8 cellular contexts compared by ENCODE assay signal in genomic region chr17:81711814-81712467, GRCh38. TPM values are rescaled to one million over a fixed set of nuclear protein-coding genes. Genes with fewer than 3 reads are reported as not detected.
DNase-seq lines count a peak whose midpoint lies in the region; ATAC-seq and TF ChIP-seq lines count a peak whose summit lies in the region.

A gene with protein sequence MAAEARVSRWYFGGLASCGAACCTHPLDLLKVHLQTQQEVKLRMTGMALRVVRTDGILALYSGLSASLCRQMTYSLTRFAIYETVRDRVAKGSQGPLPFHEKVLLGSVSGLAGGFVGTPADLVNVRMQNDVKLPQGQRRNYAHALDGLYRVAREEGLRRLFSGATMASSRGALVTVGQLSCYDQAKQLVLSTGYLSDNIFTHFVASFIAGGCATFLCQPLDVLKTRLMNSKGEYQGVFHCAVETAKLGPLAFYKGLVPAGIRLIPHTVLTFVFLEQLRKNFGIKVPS (plus strand): TSS chr17:81712284. CDS start chr17:81712427, 143 bp downstream.

- peaks cover 3% of the 10 kb centered on the region for H3K27me3 Mint-ChIP-seq in neural progenitor cell (ENCODE audit: insufficient read depth, low read depth)
- H3K27me3 Mint-ChIP-seq in stimulated activated naive CD8-positive, alpha-beta T cell treated with anti-CD3 and anti-CD28 coated beads, Interleukin-15, amount 100 ng/mL, for 72 hours: no peaks in the 10 kb centered on the region

- H3K27ac ChIP-seq in foreskin keratinocyte (no peak within 1 kb of the TSS), neural progenitor cell (no peak within 1 kb of the TSS)

- no peaks in the 10 kb centered on the region for H3K9me3 Mint-ChIP-seq in neural progenitor cell
- no peaks in the 10 kb centered on the region for H3K9me3 Mint-ChIP-seq in stimulated activated naive CD8-positive, alpha-beta T cell treated with anti-CD3 and anti-CD28 coated beads, Interleukin-15, amount 100 ng/mL, for 72 hours

- H3K9ac ChIP-seq in neural progenitor cell: peak within 1 kb of the TSS; percentile 58

- peak within 1 kb of the TSS; percentile 94 for H3K4me3 ChIP-seq in neural progenitor cell

- H3K4me1 ChIP-seq in foreskin keratinocyte (no peaks in the 10 kb centered on the region), neural progenitor cell (peaks cover 33% of the 10 kb centered on the region)

- H4K20me1 ChIP-seq in neural progenitor cell (ENCODE audit: low read depth): peaks cover 23% of the 10 kb centered on the region

- peaks cover 12% of the 10 kb centered on the region for H3K79me2 ChIP-seq in neural progenitor cell (ENCODE audit: low read depth)

- DNase-seq in DMS 273 (lab: John Stamatoyannopoulos, UW; ENCODE audit: unreplicated experiment) (peak; percentile 95), LHCN-M2 (ENCODE audit: low read depth) (peak; percentile 66), SHP77 treated with DMSO at 0.1 percent for 48 hours (lab: John Stamatoyannopoulos, UW) (peak; percentile 80), foreskin keratinocyte (peak in 1 of 2 donors; percentile 69), neural progenitor cell (ENCODE audit: low spot score) (peak; percentile 93)
- peak; percentile 93 for DNase-seq in activated effector memory CD4-positive, alpha-beta T cell treated with anti-CD3 and anti-CD28 coated beads, Interleukin-2, amount 50 U/mL, for 16 hours
- DNase-seq in stimulated activated naive CD8-positive, alpha-beta T cell treated with anti-CD3 and anti-CD28 coated beads, Interleukin-15, amount 100 ng/mL, for 72 hours: peak; percentile 86

- no peaks in the 10 kb centered on the region for H3K9me3 ChIP-seq in neural progenitor cell (ENCODE audit: low read depth)

- H3K4me3 Mint-ChIP-seq in neural progenitor cell: peak within 1 kb of the TSS; percentile 94
- peak within 1 kb of the TSS; percentile 88 to 90 for H3K4me3 Mint-ChIP-seq in stimulated activated naive CD8-positive, alpha-beta T cell treated with anti-CD3 and anti-CD28 coated beads, Interleukin-15, amount 100 ng/mL, for 72 hours

- H3K27me3 ChIP-seq in foreskin keratinocyte (no peaks in the 10 kb centered on the region), neural progenitor cell (peaks cover 21% of the 10 kb centered on the region)

- H3K4me1 Mint-ChIP-seq in neural progenitor cell: peaks cover 24% of the 10 kb centered on the region
- peaks cover 50% of the 10 kb centered on the region for H3K4me1 Mint-ChIP-seq in stimulated activated naive CD8-positive, alpha-beta T cell treated with anti-CD3 and anti-CD28 coated beads, Interleukin-15, amount 100 ng/mL, for 72 hours

- peak within 1 kb of the TSS; percentile 100 for H3K4me2 ChIP-seq in neural progenitor cell

- ATAC-seq in GM21576 (IDR thresholded peaks at IDR 0.05; ENCODE audit: unreplicated experiment) (peak; percentile 59), foreskin keratinocyte (peak; percentile 65)
- peak; percentile 91 for ATAC-seq in stimulated activated naive CD8-positive, alpha-beta T cell treated with anti-CD3 and anti-CD28 coated beads, Interleukin-15, amount 100 ng/mL, for 72 hours

- H3K36me3 ChIP-seq in neural progenitor cell: no peaks in the 10 kb centered on the region

- peaks cover under 1% of the 10 kb centered on the region for H3K36me3 Mint-ChIP-seq in neural progenitor cell

- TF ChIP-seq CTCF in foreskin keratinocyte (conservative IDR thresholded peaks at IDR 0.05): no peak
- TF ChIP-seq CTCF in neural progenitor cell (IDR thresholded peaks at IDR 0.05): peak; percentile 21

- peaks cover 39% of the 10 kb centered on the region for H3F3A ChIP-seq in neural progenitor cell (ENCODE audit: low read depth)

- peak within 1 kb of the TSS; percentile 95 for H2AFZ ChIP-seq in neural progenitor cell (replicated peaks)

- no peak within 1 kb of the TSS for H3K27ac Mint-ChIP-seq in neural progenitor cell
- H3K27ac Mint-ChIP-seq in stimulated activated naive CD8-positive, alpha-beta T cell treated with anti-CD3 and anti-CD28 coated beads, Interleukin-15, amount 100 ng/mL, for 72 hours: peak within 1 kb of the TSS; percentile 88 to 95

RNA-seq across cellular contexts. Expression of the gene that starts here (rescaled TPM):
- total RNA-seq in LHCN-M2 (2014; rRNA removed) (37.3 and 37.8 TPM in 2 replicates), foreskin keratinocyte (27.8 and 34.2 TPM in 2 replicates), neural progenitor cell (ENCODE audit: low replicate concordance) (9.1 and 29.3 TPM in 2 replicates)
- polyA plus RNA-seq in LHCN-M2 (2012): 13.6 TPM
- polyA plus RNA-seq in foreskin keratinocyte: 32.0 and 39.2 TPM in 2 replicates
